ENCODE assay signal across 14 cellular contexts in genomic region chr6:167529684-167530335, GRCh38.
DNase-seq lines count a peak whose midpoint lies in the region; TF ChIP-seq lines count a peak whose summit lies in the region.
"Had no signal": no experiment of that assay in that cellular context is flagged by ENCODE, and none has a peak within 500 bp of the region (broad histone marks: within the 10 kb centered on the region; RNA-seq: fewer than 3 reads in every experiment).

No MANE protein-coding gene starts in this region.

- H3K4me1 Mint-ChIP-seq in nephron: peaks cover 60% of the 10 kb centered on the region
- peaks cover 27% of the 10 kb centered on the region for H3K4me1 Mint-ChIP-seq in progenitor cell of endocrine pancreas (ENCODE audit: low read depth)
- H3K4me1 Mint-ChIP-seq: B cell had no signal

- H3K4me3 Mint-ChIP-seq in nephron (no peak overlapping the region), progenitor cell of endocrine pancreas (ENCODE audit: low read depth) (no peak overlapping the region)
- H3K4me3 Mint-ChIP-seq: B cell; CD4-positive, alpha-beta T cell; GM23338 had no signal

- no peak for TF ChIP-seq CTCF in nephron (IDR thresholded peaks at IDR 0.05; ENCODE audit: unreplicated experiment in 3 of 3)
- no peak for TF ChIP-seq CTCF in WERI-Rb-1 (IDR thresholded peaks at IDR 0.05; ENCODE audit: low read depth, low read length)
- TF ChIP-seq CTCF in progenitor cell of endocrine pancreas (IDR thresholded peaks at IDR 0.05; ENCODE audit: unreplicated experiment): no peak

- H3K36me3 Mint-ChIP-seq in nephron (ENCODE audit: low read depth) (no peaks in the 10 kb centered on the region), progenitor cell of endocrine pancreas (ENCODE audit: insufficient read depth) (no peaks in the 10 kb centered on the region)

- H3K27me3 Mint-ChIP-seq in nephron (ENCODE audit: low read depth) (peaks cover 19% of the 10 kb centered on the region), progenitor cell of endocrine pancreas (peaks cover 16% of the 10 kb centered on the region)

- H3K27ac Mint-ChIP-seq in nephron (peak overlapping the region in 2 of 3 experiments; percentile 56 to 77), progenitor cell of endocrine pancreas (no peak overlapping the region)
- H3K27ac Mint-ChIP-seq: B cell; CD4-positive, alpha-beta T cell; GM23338 had no signal

- no peaks in the 10 kb centered on the region for H3K27me3 ChIP-seq in WERI-Rb-1 (ENCODE audit: insufficient read depth, low read depth, severe bottlenecking)

- peaks cover 2% of the 10 kb centered on the region for H3K9me3 ChIP-seq in WERI-Rb-1 (ENCODE audit: severe bottlenecking)
- H3K9me3 ChIP-seq: Caco-2 had no signal

- H3K9me3 Mint-ChIP-seq in nephron (no peaks in the 10 kb centered on the region), progenitor cell of endocrine pancreas (ENCODE audit: low read depth) (no peaks in the 10 kb centered on the region)
- H3K9me3 Mint-ChIP-seq: CD4-positive, alpha-beta T cell had no signal

- H3K36me3 ChIP-seq in WERI-Rb-1: no peaks in the 10 kb centered on the region

- H3K4me3 ChIP-seq in WERI-Rb-1 (ENCODE audit: low read depth, low read length): no peak overlapping the region
- H3K4me3 ChIP-seq: GM23338 had no signal

- H3K27ac ChIP-seq in WERI-Rb-1: no peak overlapping the region
- H3K27ac ChIP-seq: C4-2B, HL-60 had no signal

- peak; percentile 63 to 71 for DNase-seq in NCI-H526 (lab: John Stamatoyannopoulos, UW)
- peak; percentile 2 for DNase-seq in kidney tubule cell (ENCODE audit: low spot score)
- DNase-seq in NK-92 (lab: John Stamatoyannopoulos, UW; ENCODE audit: unreplicated experiment): no peak
- no peak for DNase-seq in WERI-Rb-1
- DNase-seq in progenitor cell of endocrine pancreas (ENCODE audit: low spot score, unreplicated experiment): no peak
- DNase-seq: CD4-positive, alpha-beta T cell; HCEC 1CT; IMR-90 had no signal

Comparison
In these comparisons a context has a peak if more than half of its experiments do, and no peak if none do; other contexts are left out.
1. DNase-seq: peak in NCI-H526 (2 of 2) and kidney tubule cell (single experiment); none in NK-92 (single experiment), WERI-Rb-1 (single experiment) and progenitor cell of endocrine pancreas (single experiment).